16 cellular contexts compared by ENCODE assay signal in the genomic region with DNA sequence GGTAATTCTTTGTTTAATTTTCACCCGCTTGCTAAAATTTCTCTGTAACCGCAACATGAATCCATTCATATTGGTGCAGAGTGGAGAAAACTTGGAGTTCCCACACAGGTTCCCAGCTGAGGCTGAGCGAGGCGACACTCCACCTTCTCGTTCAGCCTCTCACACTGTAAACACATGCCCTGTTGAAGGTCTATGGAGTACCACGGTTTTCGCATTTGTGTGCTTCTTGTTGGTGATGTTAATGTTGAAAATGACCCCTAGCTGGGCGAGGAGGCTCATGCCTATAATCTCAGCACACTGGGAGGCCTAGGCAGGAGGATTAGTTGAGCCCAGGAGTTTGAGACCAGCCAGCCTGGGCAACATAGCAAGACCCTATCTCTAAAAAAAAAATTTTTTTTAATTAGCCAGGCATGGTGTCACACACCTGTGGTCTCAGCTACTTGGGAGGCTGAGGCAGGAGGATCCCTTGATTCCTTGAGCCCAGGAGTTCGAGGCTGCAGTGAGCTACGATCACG.
DNase-seq lines count a peak whose midpoint lies in the region; ATAC-seq, FAIRE-seq and TF ChIP-seq lines count a peak whose summit lies in the region.
"Had no signal": no experiment of that assay in that cellular context is flagged by ENCODE, and none has a peak within 500 bp of the region (broad histone marks: within the 10 kb centered on the region; RNA-seq: fewer than 3 reads in every experiment).

No MANE protein-coding gene starts in this region.

- DNase-seq in GM23338 (ENCODE audit: low spot score) (no peak), T-helper 17 cell (no peak), kidney (no peak), progenitor cell of endocrine pancreas (ENCODE audit: low spot score, unreplicated experiment) (no peak), brain microvascular endothelial cell (no peak), NCI-H2227 treated with DMSO at 0.1 percent for 48 hours (lab: John Stamatoyannopoulos, UW) (no peak), dermis blood vessel endothelial cell (no peak)
- DNase-seq: activated CD4-positive, alpha-beta T cell treated with anti-CD3 and anti-CD28 coated beads, Interleukin-2, amount 50 U/mL, for 48 hours; activated T-cell treated with anti-CD3 and anti-CD28 coated beads, Interleukin-2, amount 50 U/mL, for 4 hours; cerebellar nuclear complex; KBM-7; left ventricle myocardium inferior; NCI-H1048; transverse colon had no signal

- intact Hi-C loops in kidney (cut with DNase I), result no loop called here

- H3K36me3 Mint-ChIP-seq in GM23338 (ENCODE audit: low read depth) (peaks cover 5% of the 10 kb centered on the region; the same call in 1 of the 3 replicates), T-helper 17 cell (ENCODE audit: low read depth) (peaks cover 6% of the 10 kb centered on the region), progenitor cell of endocrine pancreas (ENCODE audit: insufficient read depth) (peaks cover 6% of the 10 kb centered on the region)

- H3K27ac Mint-ChIP-seq in GM23338 (peak overlapping the region; percentile 45), T-helper 17 cell (peak overlapping the region; percentile 62), progenitor cell of endocrine pancreas (peak overlapping the region; percentile 88)

- H3K4me3 Mint-ChIP-seq in GM23338 (no peak overlapping the region), T-helper 17 cell (no peak overlapping the region), progenitor cell of endocrine pancreas (ENCODE audit: low read depth) (no peak overlapping the region)
- H3K4me3 Mint-ChIP-seq: activated T-cell treated with anti-CD3 and anti-CD28 coated beads, Interleukin-2, amount 50 U/mL, for 4 hours had no signal

- ATAC-seq in GM23338, result no peak
- ATAC-seq in T-helper 17 cell, result no peak
- ATAC-seq in HG02870 (IDR thresholded peaks at IDR 0.05; ENCODE audit: unreplicated experiment), result no peak
- ATAC-seq: activated T-cell treated with anti-CD3 and anti-CD28 coated beads, Interleukin-2, amount 50 U/mL, for 4 hours had no signal

- H3K4me2 ChIP-seq in GM23338, result no peak overlapping the region
- H3K4me2 ChIP-seq: BLaER1 treated with 17β-estradiol and CSF1 and Interleukin-3, amounts not matched to agents 10 nM and 100 nM had no signal

- H3K36me3 ChIP-seq in GM23338 (ENCODE audit: insufficient read depth) (no peaks in the 10 kb centered on the region), kidney (ENCODE audit: control insufficient read depth in 1 of 2, insufficient read depth in 2 of 2, low read length in 2 of 2) (no peaks in the 10 kb centered on the region), brain microvascular endothelial cell (replicated peaks) (no peaks in the 10 kb centered on the region)
- H3K36me3 ChIP-seq: transverse colon had no signal

- H4K20me1 ChIP-seq in GM23338 (replicated peaks; ENCODE audit: insufficient read depth), result no peaks in the 10 kb centered on the region; the same call in 1 of the 2 replicates

- H3K4me1 Mint-ChIP-seq in GM23338, result peaks cover 14% of the 10 kb centered on the region
- H3K4me1 Mint-ChIP-seq in T-helper 17 cell, result peaks cover 29% of the 10 kb centered on the region
- H3K4me1 Mint-ChIP-seq in progenitor cell of endocrine pancreas (ENCODE audit: low read depth), result peaks cover 21% of the 10 kb centered on the region

- in situ Hi-C loops in brain microvascular endothelial cell (cut with HindIII; ENCODE audit: low pct_ligation_motif_present, low sequenced_read_pairs), result no loop called here

- no peaks in the 10 kb centered on the region for H3K9me3 ChIP-seq in T-helper 17 cell (ENCODE audit: control insufficient read depth, low read length, poor library complexity, severe bottlenecking)
- no peaks in the 10 kb centered on the region for H3K9me3 ChIP-seq in kidney (ENCODE audit: control insufficient read depth in 1 of 2, low read length in 2 of 2)
- H3K9me3 ChIP-seq: BLaER1 treated with 17β-estradiol and CSF1 and Interleukin-3, amounts not matched to agents 10 nM and 100 nM; left ventricle myocardium inferior; transverse colon had no signal

- FAIRE-seq in kidney (lab: Jason Lieb, UNC), result no peak

- no peak overlapping the region for H3K9ac ChIP-seq in kidney (ENCODE audit: low read length in 2 of 2)
- H3K9ac ChIP-seq: BLaER1 treated with 17β-estradiol and CSF1 and Interleukin-3, amounts not matched to agents 10 nM and 100 nM had no signal

- H3K9me2 ChIP-seq in GM23338 (ENCODE audit: insufficient read depth), result no peaks in the 10 kb centered on the region

- H2AFZ ChIP-seq in GM23338, result no peak overlapping the region

- no peaks in the 10 kb centered on the region for H3F3A ChIP-seq in GM23338 (replicated peaks; ENCODE audit: low read depth)

- H3K27me3 ChIP-seq in GM23338 (ENCODE audit: insufficient read depth) (no peaks in the 10 kb centered on the region), brain microvascular endothelial cell (replicated peaks) (no peaks in the 10 kb centered on the region)
- H3K27me3 ChIP-seq: BLaER1 treated with 17β-estradiol and CSF1 and Interleukin-3, amounts not matched to agents 10 nM and 100 nM; transverse colon had no signal

- H3K27me3 Mint-ChIP-seq in GM23338 (ENCODE audit: insufficient read depth, low read depth, poor library complexity), result peaks cover 10% of the 10 kb centered on the region
- no peaks in the 10 kb centered on the region for H3K27me3 Mint-ChIP-seq in T-helper 17 cell
- no peaks in the 10 kb centered on the region for H3K27me3 Mint-ChIP-seq in progenitor cell of endocrine pancreas

- TF ChIP-seq CTCF in GM23338 (conservative IDR thresholded peaks at IDR 0.05; ENCODE audit: low read depth in 2 of 2) (no peak), kidney (IDR thresholded peaks at IDR 0.05; ENCODE audit: borderline replicate concordance, extremely low read depth, insufficient read depth) (no peak), progenitor cell of endocrine pancreas (IDR thresholded peaks at IDR 0.05; ENCODE audit: unreplicated experiment) (no peak), brain microvascular endothelial cell (IDR thresholded peaks at IDR 0.05; ENCODE audit: low read depth, low read length, missing control alignments) (no peak)

- H3K4me3 ChIP-seq in GM23338 (no peak overlapping the region), kidney (ENCODE audit: low read length in 2 of 2) (no peak overlapping the region), brain microvascular endothelial cell (ENCODE audit: low read depth, low read length) (no peak overlapping the region)
- H3K4me3 ChIP-seq: BLaER1 treated with 17β-estradiol and CSF1 and Interleukin-3, amounts not matched to agents 10 nM and 100 nM; left ventricle myocardium inferior; transverse colon had no signal

- peaks cover 42% of the 10 kb centered on the region for H3K79me2 ChIP-seq in GM23338 (replicated peaks; ENCODE audit: insufficient read depth)

- peak overlapping the region; percentile 67 for H3K27ac ChIP-seq in GM23338 (ENCODE audit: low read depth)
- peak overlapping the region; percentile 79 to 81 for H3K27ac ChIP-seq in kidney (ENCODE audit: low read depth in 2 of 2, low read length in 2 of 2)
- H3K27ac ChIP-seq in brain microvascular endothelial cell, result no peak overlapping the region
- H3K27ac ChIP-seq: BLaER1 treated with 17β-estradiol and CSF1 and Interleukin-3, amounts not matched to agents 10 nM and 100 nM; left ventricle myocardium inferior; transverse colon had no signal

- H3K9me3 Mint-ChIP-seq in GM23338, result no peaks in the 10 kb centered on the region; the same call in 2 of the 3 replicates
- no peaks in the 10 kb centered on the region for H3K9me3 Mint-ChIP-seq in progenitor cell of endocrine pancreas (ENCODE audit: low read depth)
- H3K9me3 Mint-ChIP-seq: activated T-cell treated with anti-CD3 and anti-CD28 coated beads, Interleukin-2, amount 50 U/mL, for 4 hours had no signal

- no peaks in the 10 kb centered on the region; the same call in 1 of the 2 replicates for H3K4me1 ChIP-seq in GM23338 (ENCODE audit: insufficient read depth)
- peaks cover 2 to 10% of the 10 kb centered on the region in 2 donors for H3K4me1 ChIP-seq in kidney (ENCODE audit: control insufficient read depth in 1 of 2, insufficient read depth in 1 of 2, low read depth in 1 of 2, low read length in 2 of 2)
- H3K4me1 ChIP-seq: BLaER1 treated with 17β-estradiol and CSF1 and Interleukin-3, amounts not matched to agents 10 nM and 100 nM; left ventricle myocardium inferior had no signal

TF ChIP-seq in GM23338, 12 proteins besides CTCF, POLR2A, EP300 and RAD21 (continues in another document):
- TF ChIP-seq NANOG (IDR thresholded peaks at IDR 0.05; ENCODE audit: borderline replicate concordance), result no peak
